ENCODE assay signal across 16 cellular contexts in genomic region chr7:83732305-83732704, GRCh38.
A peak's percentile ranks its signal among the peaks of the same experiment; 100 is the strongest.
DNase-seq lines count a peak whose midpoint lies in the region; FAIRE-seq and TF ChIP-seq lines count a peak whose summit lies in the region.
"Had no signal": no experiment of that assay in that cellular context is flagged by ENCODE, and none has a peak within 500 bp of the region (broad histone marks: within the 10 kb centered on the region; RNA-seq: fewer than 3 reads in every experiment).

No MANE protein-coding gene starts in this region.

- H4K20me1 ChIP-seq in astrocyte (ENCODE audit: insufficient read depth, low read length) (no peaks in the 10 kb centered on the region), neural progenitor cell (ENCODE audit: low read depth) (no peaks in the 10 kb centered on the region)

- H3K27ac Mint-ChIP-seq in astrocyte (ENCODE audit: unreplicated experiment) (no peak overlapping the region), neural progenitor cell (no peak overlapping the region)

- TF ChIP-seq CTCF in astrocyte (IDR thresholded peaks at IDR 0.05; ENCODE audit: insufficient read depth, low read depth, low read length) (no peak), neural progenitor cell (IDR thresholded peaks at IDR 0.05) (no peak)

- H3K36me3 Mint-ChIP-seq in astrocyte (ENCODE audit: low read depth, unreplicated experiment), result no peaks in the 10 kb centered on the region
- no peaks in the 10 kb centered on the region for H3K36me3 Mint-ChIP-seq in neural progenitor cell

- no peaks in the 10 kb centered on the region for H3K79me2 ChIP-seq in astrocyte (ENCODE audit: insufficient read depth, low read length)
- H3K79me2 ChIP-seq in neural progenitor cell (ENCODE audit: low read depth), result no peaks in the 10 kb centered on the region

- H3K4me3 Mint-ChIP-seq in astrocyte (ENCODE audit: unreplicated experiment) (no peak overlapping the region), neural progenitor cell (no peak overlapping the region)

- H3K4me1 ChIP-seq in astrocyte (ENCODE audit: insufficient read depth, low read length) (no peaks in the 10 kb centered on the region), neural progenitor cell (peaks cover 4% of the 10 kb centered on the region), HAP-1 (peaks cover 5% of the 10 kb centered on the region; the same call in 1 of the 2 replicates)
- H3K4me1 ChIP-seq: ascending aorta, BE2C, colonic mucosa had no signal

- no peak for FAIRE-seq in astrocyte (lab: Jason Lieb, UNC)

- peak; percentile 14 for DNase-seq in DMS53 (lab: John Stamatoyannopoulos, UW)
- DNase-seq in DMS53 treated with DMSO at 0.1 percent for 48 hours (lab: John Stamatoyannopoulos, UW; ENCODE audit: unreplicated experiment), result no peak
- DNase-seq in NCI-H2029 treated with DMSO at 0.1 percent for 48 hours (lab: John Stamatoyannopoulos, UW), result peak; percentile 26
- DNase-seq in astrocyte (ENCODE audit: low read depth), result peak; percentile 30
- no peak for DNase-seq in neural progenitor cell (ENCODE audit: low spot score)
- no peak for DNase-seq in stimulated activated CD4-positive, alpha-beta T cell treated with anti-CD3 and anti-CD28 coated beads, Interleukin-4, amount 100 ng/mL, for 1 hour
- DNase-seq in NOMO-1 treated with dmso at 0.1 percent for 144 hours (lab: John Stamatoyannopoulos, UW; ENCODE audit: unreplicated experiment), result no peak
- DNase-seq in HAP-1 (ENCODE audit: low spot score in 2 of 2), result no peak
- DNase-seq: activated naive CD4-positive, alpha-beta T cell; BE2C; colonic mucosa; left colon; midbrain; NCI-H82 had no signal

- in situ Hi-C loops in HAP-1 (cut with MboI; ENCODE audit: low sequenced_read_pairs), result no loop called here

- H2AFZ ChIP-seq in astrocyte (ENCODE audit: low read depth, low read length) (no peak overlapping the region), neural progenitor cell (replicated peaks) (peak overlapping the region; percentile 81)

- H3F3A ChIP-seq in neural progenitor cell (ENCODE audit: low read depth), result peaks cover 27% of the 10 kb centered on the region

- H3K27ac ChIP-seq in astrocyte (ENCODE audit: low read depth, low read length) (no peak overlapping the region), neural progenitor cell (no peak overlapping the region)
- H3K27ac ChIP-seq: 22Rv1, ascending aorta, colonic mucosa had no signal

- no peaks in the 10 kb centered on the region for H3K27me3 Mint-ChIP-seq in astrocyte (ENCODE audit: low read depth, unreplicated experiment)
- no peaks in the 10 kb centered on the region for H3K27me3 Mint-ChIP-seq in neural progenitor cell (ENCODE audit: insufficient read depth, low read depth)

- no peak overlapping the region for H3K4me3 ChIP-seq in astrocyte (ENCODE audit: insufficient read depth, low read depth, low read length)
- H3K4me3 ChIP-seq in neural progenitor cell, result no peak overlapping the region
- no peak overlapping the region for H3K4me3 ChIP-seq in HAP-1
- H3K4me3 ChIP-seq: ascending aorta, colonic mucosa had no signal

- H3K36me3 ChIP-seq in astrocyte (ENCODE audit: insufficient read depth, low read length) (no peaks in the 10 kb centered on the region), neural progenitor cell (no peaks in the 10 kb centered on the region), HAP-1 (replicated peaks) (no peaks in the 10 kb centered on the region)
- H3K36me3 ChIP-seq: ascending aorta, BE2C, colonic mucosa had no signal

- H3K4me2 ChIP-seq in astrocyte (ENCODE audit: low read length) (no peak overlapping the region), neural progenitor cell (no peak overlapping the region)

- H3K4me1 Mint-ChIP-seq in astrocyte (ENCODE audit: low read depth, unreplicated experiment) (peaks cover 2% of the 10 kb centered on the region), neural progenitor cell (no peaks in the 10 kb centered on the region)

- H3K9me3 Mint-ChIP-seq in astrocyte (ENCODE audit: unreplicated experiment) (no peaks in the 10 kb centered on the region), neural progenitor cell (no peaks in the 10 kb centered on the region)

- H3K9ac ChIP-seq in astrocyte (ENCODE audit: low read length) (no peak overlapping the region), neural progenitor cell (no peak overlapping the region)

- H3K9me3 ChIP-seq in astrocyte (ENCODE audit: insufficient read depth, low read depth, low read length) (no peaks in the 10 kb centered on the region), neural progenitor cell (ENCODE audit: low read depth) (no peaks in the 10 kb centered on the region), HAP-1 (no peaks in the 10 kb centered on the region)
- H3K9me3 ChIP-seq: ascending aorta, BE2C, colonic mucosa had no signal

- H3K27me3 ChIP-seq in astrocyte (ENCODE audit: insufficient read depth, low read length), result no peaks in the 10 kb centered on the region
- peaks cover 7% of the 10 kb centered on the region for H3K27me3 ChIP-seq in neural progenitor cell
- H3K27me3 ChIP-seq in HAP-1 (ENCODE audit: low read depth), result peaks cover 19% of the 10 kb centered on the region
- H3K27me3 ChIP-seq: ascending aorta, BE2C, colonic mucosa had no signal

Comparison
In these comparisons a context has a peak if more than half of its experiments do, and no peak if none do; other contexts are left out.
1. DNase-seq: peak in DMS53 (single experiment), NCI-H2029 treated with DMSO at 0.1 percent for 48 hours (single experiment) and astrocyte (single experiment); none in DMS53 treated with DMSO at 0.1 percent for 48 hours (single experiment), neural progenitor cell (single experiment), stimulated activated CD4-positive, alpha-beta T cell treated with anti-CD3 and anti-CD28 coated beads, Interleukin-4, amount 100 ng/mL, for 1 hour (single experiment), NOMO-1 treated with dmso at 0.1 percent for 144 hours (single experiment) and HAP-1 (0 of 2).